In the genomic region with DNA sequence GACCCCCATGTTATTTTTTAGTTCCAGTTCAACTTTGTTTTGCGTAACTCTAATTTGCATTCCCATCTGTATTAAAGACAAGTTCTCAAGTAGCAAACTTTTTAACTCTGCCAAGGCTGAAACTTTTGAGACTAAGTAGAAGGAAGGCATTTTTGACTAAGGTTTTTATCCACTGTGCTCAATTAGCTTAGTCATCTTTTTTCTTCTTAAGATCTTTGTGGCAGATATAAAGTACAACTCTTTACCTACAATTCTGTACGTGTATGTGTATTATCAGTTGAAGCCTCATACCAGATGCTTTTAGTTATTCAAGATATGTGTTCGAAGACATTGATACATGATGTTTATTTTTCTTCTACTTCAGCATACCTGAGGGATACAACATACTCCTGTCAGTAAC, we compare ENCODE assay signal across 15 cellular contexts.
"Had no signal": no experiment of that assay in that cellular context is flagged by ENCODE, and none has a peak within 500 bp of the region (broad histone marks: within the 10 kb centered on the region; RNA-seq: fewer than 3 reads in every experiment).

No MANE protein-coding gene starts in this region.

- H3K4me1 ChIP-seq: sigmoid colon, tibial nerve had no signal

- H3K4me3 ChIP-seq: lung, mucosa of descending colon, psoas muscle, sigmoid colon, tibial nerve had no signal

- DNase-seq: activated B cell treated with CpG ODN at 0.5 μM for 24 hours; activated CD4-positive, alpha-beta T cell treated with anti-CD3 and anti-CD28 coated beads, Interleukin-2, amount 10 ng/mL, durations not matched to agents 24 days and 14 days; activated CD8-positive, alpha-beta memory T cell treated with anti-CD3 and anti-CD28 coated beads, Interleukin-2, amount 10 ng/mL, durations not matched to agents 7 days and 5 days; activated naive CD4-positive, alpha-beta T cell treated with Interleukin-2 at 50 U/mL for 16 hours; amygdala; endodermal cell; left colon; mucosa of descending colon; naive thymus-derived CD8-positive, alpha-beta T cell; psoas muscle; sigmoid colon; stimulated activated CD4-positive, alpha-beta T cell treated with anti-CD3 and anti-CD28 coated beads, Interleukin-2, amount 100 ng/mL, for 24 hours; stimulated activated naive B cell treated with anti-CD40 and anti-IgM and Interleukin-4, amounts not matched to agents 10 μg/mL and 1 μg/mL and 100 μg/mL, for 72 hours had no signal

- H3K4me3 Mint-ChIP-seq: activated B cell treated with CpG ODN at 0.5 μM for 24 hours; activated CD4-positive, alpha-beta T cell treated with anti-CD3 and anti-CD28 coated beads, Interleukin-2, amount 10 ng/mL, durations not matched to agents 24 days and 14 days; activated CD8-positive, alpha-beta memory T cell treated with anti-CD3 and anti-CD28 coated beads, Interleukin-2, amount 10 ng/mL, durations not matched to agents 7 days and 5 days; endodermal cell; naive thymus-derived CD8-positive, alpha-beta T cell; stimulated activated naive B cell treated with anti-CD40 and anti-IgM and Interleukin-4, amounts not matched to agents 10 μg/mL and 1 μg/mL and 100 μg/mL, for 72 hours had no signal

- H3K9me3 ChIP-seq: mucosa of descending colon, psoas muscle, sigmoid colon, tibial nerve had no signal

- H3K27ac Mint-ChIP-seq: activated B cell treated with CpG ODN at 0.5 μM for 24 hours; activated CD4-positive, alpha-beta T cell treated with anti-CD3 and anti-CD28 coated beads, Interleukin-2, amount 10 ng/mL, durations not matched to agents 24 days and 14 days; activated CD8-positive, alpha-beta memory T cell treated with anti-CD3 and anti-CD28 coated beads, Interleukin-2, amount 10 ng/mL, durations not matched to agents 7 days and 5 days; endodermal cell; stimulated activated naive B cell treated with anti-CD40 and anti-IgM and Interleukin-4, amounts not matched to agents 10 μg/mL and 1 μg/mL and 100 μg/mL, for 72 hours had no signal

- H3K27ac ChIP-seq: psoas muscle, sigmoid colon, tibial nerve had no signal

- H3K4me1 Mint-ChIP-seq: endodermal cell had no signal

- H3K27me3 Mint-ChIP-seq: activated B cell treated with CpG ODN at 0.5 μM for 24 hours; activated CD4-positive, alpha-beta T cell treated with anti-CD3 and anti-CD28 coated beads, Interleukin-2, amount 10 ng/mL, durations not matched to agents 24 days and 14 days; activated CD8-positive, alpha-beta memory T cell treated with anti-CD3 and anti-CD28 coated beads, Interleukin-2, amount 10 ng/mL, durations not matched to agents 7 days and 5 days; naive thymus-derived CD8-positive, alpha-beta T cell; stimulated activated naive B cell treated with anti-CD40 and anti-IgM and Interleukin-4, amounts not matched to agents 10 μg/mL and 1 μg/mL and 100 μg/mL, for 72 hours had no signal

- ATAC-seq: activated CD8-positive, alpha-beta memory T cell treated with anti-CD3 and anti-CD28 coated beads, Interleukin-2, amount 10 ng/mL, durations not matched to agents 7 days and 5 days; left colon; mucosa of descending colon; naive thymus-derived CD8-positive, alpha-beta T cell; psoas muscle; stimulated activated naive B cell treated with anti-CD40 and anti-IgM and Interleukin-4, amounts not matched to agents 10 μg/mL and 1 μg/mL and 100 μg/mL, for 72 hours had no signal
